13 cellular contexts compared by ENCODE assay signal in genomic region chr12:78759387-78759786, GRCh38.
A peak's percentile ranks its signal among the peaks of the same experiment; 100 is the strongest.
DNase-seq lines count a peak whose midpoint lies in the region; ATAC-seq, FAIRE-seq and TF ChIP-seq lines count a peak whose summit lies in the region.
"Had no signal": no experiment of that assay in that cellular context is flagged by ENCODE, and none has a peak within 500 bp of the region (broad histone marks: within the 10 kb centered on the region; RNA-seq: fewer than 3 reads in every experiment).

No MANE protein-coding gene starts in this region.

- no peaks in the 10 kb centered on the region for H3K27me3 ChIP-seq in bronchial epithelial cell (ENCODE audit: control insufficient read depth, insufficient read depth, low read length)

- H3K4me3 ChIP-seq in bronchial epithelial cell (ENCODE audit: low read depth, low read length): no peak overlapping the region

- H3K36me3 ChIP-seq in bronchial epithelial cell (ENCODE audit: control insufficient read depth, insufficient read depth, low read length): no peaks in the 10 kb centered on the region

- TF ChIP-seq CTCF in bronchial epithelial cell (IDR thresholded peaks at IDR 0.05; ENCODE audit: insufficient read depth, low read length, severe bottlenecking): no peak

- DNase-seq in Caki2 (ENCODE audit: low read depth): peak; percentile 63
- DNase-seq in M059J (ENCODE audit: low read depth): peak; percentile 40
- peak; percentile 28 for DNase-seq in bronchial epithelial cell (ENCODE audit: low read depth)
- DNase-seq in left kidney (ENCODE audit: low read depth, low spot score): peak; percentile 5
- DNase-seq in effector CD4-positive, alpha-beta T cell: no peak
- DNase-seq in medulla oblongata (ENCODE audit: extremely low spot score): no peak
- DNase-seq in NOMO-1 treated with DMSO at 0.1 percent for 48 hours (lab: John Stamatoyannopoulos, UW; ENCODE audit: unreplicated experiment): no peak
- DNase-seq: activated CD8-positive, alpha-beta T cell treated with anti-CD3 and anti-CD28 coated beads for 36 hours; Caco-2; NCI-H1092 treated with DMSO at 0.1 percent for 48 hours; T-helper 1 cell had no signal

- no peak for ATAC-seq in GM21390 (IDR thresholded peaks at IDR 0.05; ENCODE audit: unreplicated experiment)
- ATAC-seq: activated CD8-positive, alpha-beta T cell treated with anti-CD3 and anti-CD28 coated beads for 36 hours had no signal

- in situ Hi-C loops in Caki2 (cut with HindIII; ENCODE audit: low pct_unique_long_range_greater_than_20kb, low sequenced_read_pairs): no loop called here

- FAIRE-seq in bronchial epithelial cell (lab: Jason Lieb, UNC): peak; percentile 64
- FAIRE-seq: GM12891 had no signal

Comparison
In these comparisons a context has a peak if more than half of its experiments do, and no peak if none do; other contexts are left out.
1. DNase-seq: peak in Caki2 (single experiment), M059J (single experiment), bronchial epithelial cell (single experiment) and left kidney (single experiment); none in effector CD4-positive, alpha-beta T cell (single experiment), medulla oblongata (single experiment) and NOMO-1 treated with DMSO at 0.1 percent for 48 hours (single experiment).